8 cellular contexts compared by ENCODE assay signal in genomic region chr17:79837888-79838540, GRCh38. TPM values are rescaled to one million over a fixed set of nuclear protein-coding genes. Genes with fewer than 3 reads are reported as not detected.
DNase-seq lines count a peak whose midpoint lies in the region; ATAC-seq, FAIRE-seq and TF ChIP-seq lines count a peak whose summit lies in the region.

No MANE protein-coding gene starts in this region.

- peak overlapping the region; percentile 97 for H3K27ac ChIP-seq in RWPE1

- DNase-seq in RWPE1 (ENCODE audit: low spot score) (no peak), natural killer cell (peak; percentile 41), posterior vena cava (ENCODE audit: low spot score) (no peak), frontal cortex (ENCODE audit: low spot score in 2 of 2) (no peak)

- peaks cover 83% of the 10 kb centered on the region for H3K4me1 Mint-ChIP-seq in dendritic cell treated with granulocyte-macrophage colony-stimulating factor and Interleukin-4, amounts not matched to agents 40 ng/mL and 50 ng/mL, for 4 days (ENCODE audit: low read depth)
- peaks cover 37 to 57% of the 10 kb centered on the region in 2 donors for H3K4me1 Mint-ChIP-seq in natural killer cell

- POLR2A ChIA-PET in RWPE1 (lab: Yijun Ruan, JAX; ENCODE audit: low non-redundant PET), result interaction anchor here (0.6 to 1.5 kb wide), 2 partner anchors 20 to 54 kb away, joined by 3 to 6 read pairs; no protein-coding TSS in a partner anchor

- peaks cover 35% of the 10 kb centered on the region for H3K27me3 Mint-ChIP-seq in dendritic cell treated with granulocyte-macrophage colony-stimulating factor and Interleukin-4, amounts not matched to agents 40 ng/mL and 50 ng/mL, for 4 days
- H3K27me3 Mint-ChIP-seq in natural killer cell (ENCODE audit: low read depth in 2 of 2), result peaks cover 12 to 17% of the 10 kb centered on the region in 2 donors

- ATAC-seq in natural killer cell, result no peak
- ATAC-seq in HG03571 (IDR thresholded peaks at IDR 0.05; ENCODE audit: unreplicated experiment), result no peak
- ATAC-seq in GM19324 (IDR thresholded peaks at IDR 0.05; ENCODE audit: low FRiP score, unreplicated experiment), result no peak

- peaks cover 56% of the 10 kb centered on the region for H3K36me3 Mint-ChIP-seq in dendritic cell treated with granulocyte-macrophage colony-stimulating factor and Interleukin-4, amounts not matched to agents 40 ng/mL and 50 ng/mL, for 4 days (ENCODE audit: low read depth)
- H3K36me3 Mint-ChIP-seq in natural killer cell, result no peaks in the 10 kb centered on the region

- peak overlapping the region; percentile 90 for H3K4me3 ChIP-seq in GM08714 (ENCODE audit: low read length)

- CTCF ChIA-PET in RWPE1 (lab: Yijun Ruan, JAX), result interaction anchor here (0.6 to 1.3 kb wide), 4 partner anchors 27 to 48 kb away, joined by 4 to 7 read pairs (median 6); no protein-coding TSS in a partner anchor

- no peaks in the 10 kb centered on the region for H3K9me3 Mint-ChIP-seq in dendritic cell treated with granulocyte-macrophage colony-stimulating factor and Interleukin-4, amounts not matched to agents 40 ng/mL and 50 ng/mL, for 4 days
- H3K9me3 Mint-ChIP-seq in natural killer cell, result no peaks in the 10 kb centered on the region

- peak overlapping the region; percentile 92 for H3K4me3 Mint-ChIP-seq in dendritic cell treated with granulocyte-macrophage colony-stimulating factor and Interleukin-4, amounts not matched to agents 40 ng/mL and 50 ng/mL, for 4 days
- peak overlapping the region; percentile 94 for H3K4me3 Mint-ChIP-seq in natural killer cell

- FAIRE-seq in frontal cortex (lab: Jason Lieb, UNC), result no peak

- intact Hi-C loops in dendritic cell treated with granulocyte-macrophage colony-stimulating factor and Interleukin-4, amounts not matched to agents 40 ng/mL and 50 ng/mL, for 4 days (cut with micrococcal nuclease), result loop anchor here (2.0 kb wide), 1 partner anchor 41 kb away; the partner anchor contains the start of gene CBX8
- intact Hi-C loops in natural killer cell (cut with micrococcal nuclease), result loop anchor here (2.0 kb wide), 1 partner anchor 41 kb away; the partner anchor contains the start of gene CBX8
- intact Hi-C loops in posterior vena cava (cut with DNase I), result loop anchor here in 1 of 2 donors (5.0 kb wide), 1 partner anchor 41 kb away; the partner anchor contains the start of gene CBX8

- TF ChIP-seq CTCF in RWPE1 (conservative IDR thresholded peaks at IDR 0.05; ENCODE audit: low read depth), result no peak
- TF ChIP-seq CTCF in natural killer cell (IDR thresholded peaks at IDR 0.05), result no peak

- peak overlapping the region; percentile 93 for H3K27ac Mint-ChIP-seq in dendritic cell treated with granulocyte-macrophage colony-stimulating factor and Interleukin-4, amounts not matched to agents 40 ng/mL and 50 ng/mL, for 4 days
- peak overlapping the region; percentile 87 to 96 for H3K27ac Mint-ChIP-seq in natural killer cell

RNA-seq across cellular contexts. Expression of gene CBX4, which starts 1.2 kb away (rescaled TPM):
- 100 to 1,000 TPM; 147 to 220 (median 217) TPM for total RNA-seq in natural killer cell
- 10 to 100 TPM; 11.5 to 14.4 TPM for total RNA-seq in posterior vena cava
- 18.3 TPM for total RNA-seq in frontal cortex

RNA-seq across cellular contexts. Expression of gene CBX8, which starts 41.1 kb away (rescaled TPM):
- total RNA-seq in natural killer cell (1 to 10 TPM; 4.0 to 6.4 (median 5.8) TPM), posterior vena cava (1 to 10 TPM; 4.4 to 5.1 TPM), frontal cortex (7.7 TPM)
